ENCODE assay signal across 8 cellular contexts in genomic region chr6:37783831-37784584, GRCh38. TPM values are rescaled to one million over a fixed set of nuclear protein-coding genes. Genes with fewer than 3 reads are reported as not detected.
A peak's percentile ranks its signal among the peaks of the same experiment; 100 is the strongest.
DNase-seq lines count a peak whose midpoint lies in the region; TF ChIP-seq lines count a peak whose summit lies in the region.

No MANE protein-coding gene starts in this region.

- TF ChIP-seq EP300 in sigmoid colon (IDR thresholded peaks at IDR 0.05), result no peak

- WGBS in iPS DF 6.9 (ENCODE audit: insufficient coverage, insufficient read length), result no CpG with 5 or more reads among the region's 38 CpGs
- WGBS in sigmoid colon, 2 donors, result 2 to 3% methylated on average over 38 of the region's 38 CpGs

- H3K27me3 ChIP-seq in iPS DF 6.9 (ENCODE audit: control insufficient read depth, insufficient read depth, low read length), result no peaks in the 10 kb centered on the region
- H3K27me3 ChIP-seq in sigmoid colon, result no peaks in the 10 kb centered on the region

- H3K9me3 ChIP-seq in ES-I3 (ENCODE audit: control insufficient read depth, insufficient read depth, low read length) (no peaks in the 10 kb centered on the region), iPS DF 6.9 (ENCODE audit: control insufficient read depth, insufficient read depth, low read length) (no peaks in the 10 kb centered on the region), sigmoid colon (no peaks in the 10 kb centered on the region)

- peaks cover 40% of the 10 kb centered on the region for H3K4me1 ChIP-seq in ES-I3 (ENCODE audit: insufficient read depth, low read length)
- peaks cover 17% of the 10 kb centered on the region for H3K4me1 ChIP-seq in iPS DF 6.9 (ENCODE audit: control insufficient read depth, insufficient read depth, low read length)
- peaks cover 0 to 18% (median 15%) of the 10 kb centered on the region in 4 donors for H3K4me1 ChIP-seq in sigmoid colon

- no peak for TF ChIP-seq CTCF in sigmoid colon (IDR thresholded peaks at IDR 0.05)

- H3K27ac ChIP-seq in angular gyrus (ENCODE audit: low read depth, low read length), result peak overlapping the region; percentile 50
- no peak overlapping the region for H3K27ac ChIP-seq in iPS DF 6.9 (ENCODE audit: low read length)
- H3K27ac ChIP-seq in sigmoid colon, result peak overlapping the region; percentile 9 to 60 (median 34)

- intact Hi-C loops in sigmoid colon (cut with DNase I), result loop anchor here (2.0 to 10.0 kb wide), 2 partner anchors 75 to 231 kb away; no protein-coding TSS in a partner anchor

- H3K4me3 ChIP-seq in iPS DF 6.9 (ENCODE audit: low read length), result peak overlapping the region; percentile 30; the same call in 1 of the 2 replicates
- peak overlapping the region; percentile 24 to 53 (median 48) for H3K4me3 ChIP-seq in sigmoid colon

- H3K36me3 ChIP-seq in ES-I3 (ENCODE audit: insufficient read depth, low read length) (no peaks in the 10 kb centered on the region), iPS DF 6.9 (ENCODE audit: control insufficient read depth, insufficient read depth, low read length) (no peaks in the 10 kb centered on the region), sigmoid colon (no peaks in the 10 kb centered on the region)

- peak overlapping the region; percentile 94 for H3K9ac ChIP-seq in ES-I3 (ENCODE audit: low read depth, low read length)

- TF ChIP-seq POLR2A in sigmoid colon (IDR thresholded peaks at IDR 0.05), result no peak

- peak; percentile 17 for DNase-seq in NCI-H2107 (lab: John Stamatoyannopoulos, UW)
- no peak for DNase-seq in iPS DF 6.9 (ENCODE audit: low read depth, low spot score)
- DNase-seq in sigmoid colon, result peak; percentile 73
- DNase-seq in SKM-1 treated with dmso at 0.1 percent for 144 hours (lab: John Stamatoyannopoulos, UW; ENCODE audit: unreplicated experiment), result no peak
- no peak for DNase-seq in NCI-H1048 (lab: John Stamatoyannopoulos, UW)
- no peak for DNase-seq in stimulated activated naive CD4-positive, alpha-beta T cell treated with Interleukin-2 at 50 U/mL for 16 hours (lab: John Stamatoyannopoulos, UW)

RNA-seq across cellular contexts. Expression of gene ZFAND3, which starts 35.5 kb away (rescaled TPM):
- total RNA-seq in sigmoid colon, result 10 to 100 TPM; 34.4 to 54.8 (median 40.2) TPM
- polyA plus RNA-seq in sigmoid colon, result 10 to 100 TPM; 32.4 to 44.5 (median 38.6) TPM

Comparison
In these comparisons a context has a peak if more than half of its experiments do, and no peak if none do; other contexts are left out.
1. DNase-seq: peak in NCI-H2107 (single experiment) and sigmoid colon (single experiment); none in iPS DF 6.9 (single experiment), SKM-1 treated with dmso at 0.1 percent for 144 hours (single experiment), NCI-H1048 (single experiment) and stimulated activated naive CD4-positive, alpha-beta T cell treated with Interleukin-2 at 50 U/mL for 16 hours (single experiment).